18 cellular contexts compared by ENCODE assay signal in genomic region chr20:7124120-7124519, GRCh38.
"Had no signal": no experiment of that assay in that cellular context is flagged by ENCODE, and none has a peak within 500 bp of the region (broad histone marks: within the 10 kb centered on the region; RNA-seq: fewer than 3 reads in every experiment).

No MANE protein-coding gene starts in this region.

- H3K4me3 ChIP-seq: MG63, SJCRH30 had no signal

- DNase-seq: IMR-90, Karpas-422, KG1, MG63, NCI-H1092, NCI-H1694, NCI-H187 treated with DMSO at 0.1 percent for 48 hours, NCI-H2029 treated with DMSO at 0.1 percent for 48 hours, NCI-H2171 treated with DMSO at 0.1 percent for 48 hours, NCI-H446 treated with DMSO at 0.1 percent for 48 hours, NCI-H510A treated with DMSO at 0.1 percent for 48 hours, NCI-H526, NCI-H82, RPMI8226, SHP77 treated with DMSO at 0.1 percent for 48 hours, SJCRH30 had no signal

- H3K9me3 ChIP-seq: MG63, SJCRH30 had no signal

- H3K4me1 ChIP-seq: SJCRH30 had no signal

- H3K27me3 ChIP-seq: MG63, SJCRH30 had no signal

- H3K36me3 ChIP-seq: MG63, SJCRH30 had no signal

- ATAC-seq: HepG2, SK-N-SH treated with all-trans-retinoic acid at 6 μM for 48 hours had no signal

- H3K27ac ChIP-seq: SJCRH30 had no signal
